1 cellular context compared by ENCODE assay signal in the genomic region with DNA sequence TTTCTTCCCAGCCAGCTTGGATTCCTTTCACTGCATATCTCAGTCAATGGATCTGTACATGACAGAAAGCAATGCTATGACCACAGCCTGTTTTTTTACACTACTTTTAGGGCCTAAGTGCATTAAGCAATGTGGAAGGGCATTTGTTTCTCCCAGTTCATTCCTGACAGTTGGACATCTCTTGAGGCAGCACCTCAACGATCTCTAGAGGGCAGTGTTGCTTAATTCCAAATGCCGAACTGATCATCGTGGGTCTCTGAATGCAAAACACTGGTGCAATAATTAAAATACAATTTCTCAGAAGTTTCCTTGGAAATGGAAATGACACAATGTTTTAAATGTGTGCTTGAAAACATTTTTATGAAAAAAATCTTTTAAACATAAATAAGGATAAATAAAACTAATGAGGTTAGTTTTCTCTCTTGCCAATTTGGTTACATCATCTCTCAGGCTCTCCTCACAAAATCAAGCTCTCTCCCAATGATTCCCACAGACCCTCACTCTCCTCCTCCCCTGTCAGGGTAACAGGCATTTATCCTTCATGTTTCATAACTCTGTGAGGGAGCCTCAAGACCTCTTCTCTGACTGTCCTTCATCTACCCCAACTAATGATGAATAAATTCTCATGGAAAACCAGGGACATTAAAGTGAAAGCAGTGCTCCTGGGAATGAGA.
TF ChIP-seq lines count a peak whose summit lies in the region.

No MANE protein-coding gene starts in this region.

TF ChIP-seq in HepG2, 621 proteins besides CTCF, POLR2A, EP300 and RAD21:
- TF ChIP-seq, protein P1, sequence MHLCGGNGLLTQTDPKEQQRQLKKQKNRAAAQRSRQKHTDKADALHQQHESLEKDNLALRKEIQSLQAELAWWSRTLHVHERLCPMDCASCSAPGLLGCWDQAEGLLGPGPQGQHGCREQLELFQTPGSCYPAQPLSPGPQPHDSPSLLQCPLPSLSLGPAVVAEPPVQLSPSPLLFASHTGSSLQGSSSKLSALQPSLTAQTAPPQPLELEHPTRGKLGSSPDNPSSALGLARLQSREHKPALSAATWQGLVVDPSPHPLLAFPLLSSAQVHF (CRISPR knock-in tag; IDR thresholded peaks at IDR 0.05), result no peak
- TF ChIP-seq CEBPB (IDR thresholded peaks at IDR 0.05; ENCODE audit: borderline replicate concordance, low read depth, low read length), result peak; percentile 40; the same call in 1 of the 2 replicates
- no peak for TF ChIP-seq NFE2L1 (CRISPR knock-in tag; IDR thresholded peaks at IDR 0.05; ENCODE audit: borderline replicate concordance)
- TF ChIP-seq SMC3 (IDR thresholded peaks at IDR 0.05; ENCODE audit: low read length), result peak; percentile 43
- no peak for TF ChIP-seq KAT8 (CRISPR knock-in tag; IDR thresholded peaks at IDR 0.05)
- TF ChIP-seq STAG1 (CRISPR knock-in tag; IDR thresholded peaks at IDR 0.05), result peak; percentile 80
- peak; percentile 14; the same call in 1 of the 2 replicates for TF ChIP-seq ATF7 (IDR thresholded peaks at IDR 0.05)
- no peak for TF ChIP-seq ATF7 (CRISPR knock-in tag; IDR thresholded peaks at IDR 0.05)
- no peak for TF ChIP-seq NR2F2 (IDR thresholded peaks at IDR 0.05; ENCODE audit: borderline replicate concordance, low read depth)
- TF ChIP-seq FOXA3 (CRISPR knock-in tag; IDR thresholded peaks at IDR 0.05), result no peak
- TF ChIP-seq, protein P2, sequence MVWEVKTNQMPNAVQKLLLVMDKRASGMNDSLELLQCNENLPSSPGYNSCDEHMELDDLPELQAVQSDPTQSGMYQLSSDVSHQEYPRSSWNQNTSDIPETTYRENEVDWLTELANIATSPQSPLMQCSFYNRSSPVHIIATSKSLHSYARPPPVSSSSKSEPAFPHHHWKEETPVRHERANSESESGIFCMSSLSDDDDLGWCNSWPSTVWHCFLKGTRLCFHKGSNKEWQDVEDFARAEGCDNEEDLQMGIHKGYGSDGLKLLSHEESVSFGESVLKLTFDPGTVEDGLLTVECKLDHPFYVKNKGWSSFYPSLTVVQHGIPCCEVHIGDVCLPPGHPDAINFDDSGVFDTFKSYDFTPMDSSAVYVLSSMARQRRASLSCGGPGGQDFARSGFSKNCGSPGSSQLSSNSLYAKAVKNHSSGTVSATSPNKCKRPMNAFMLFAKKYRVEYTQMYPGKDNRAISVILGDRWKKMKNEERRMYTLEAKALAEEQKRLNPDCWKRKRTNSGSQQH (CRISPR knock-in tag; IDR thresholded peaks at IDR 0.05; ENCODE audit: low read depth), result no peak
TF ChIP-seq in HepG2: peak in this region for 4.
